In genomic region chr20:11101696-11102095, GRCh38 we compare ENCODE assay signal across 26 cellular contexts.
"Had no signal": no experiment of that assay in that cellular context is flagged by ENCODE, and none has a peak within 500 bp of the region (broad histone marks: within the 10 kb centered on the region; RNA-seq: fewer than 3 reads in every experiment).

No MANE protein-coding gene starts in this region.

- H3K27ac Mint-ChIP-seq: effector memory CD8-positive, alpha-beta T cell; memory B cell; mesothelial cell of epicardium; naive B cell; natural killer cell treated with Interleukin-12 subunit alpha and Interleukin-12 subunit beta and Interleukin-15 and Interleukin-18, amount 100 ng/mL, for 72 hours; progenitor cell of endocrine pancreas; stimulated activated memory B cell treated with anti-CD40 and anti-IgM and Interleukin-4, amounts not matched to agents 10 μg/mL and 1 μg/mL and 100 μg/mL, for 72 hours; type B pancreatic cell had no signal

- H3K9ac ChIP-seq: parathyroid adenoma had no signal

- H2AFZ ChIP-seq: parathyroid adenoma had no signal

- H3K36me3 Mint-ChIP-seq: memory B cell; mesothelial cell of epicardium; naive B cell; natural killer cell treated with Interleukin-12 subunit alpha and Interleukin-12 subunit beta and Interleukin-15 and Interleukin-18, amount 100 ng/mL, for 72 hours; stimulated activated memory B cell treated with anti-CD40 and anti-IgM and Interleukin-4, amounts not matched to agents 10 μg/mL and 1 μg/mL and 100 μg/mL, for 72 hours; type B pancreatic cell had no signal

- H3K9me3 Mint-ChIP-seq: type B pancreatic cell had no signal

- ATAC-seq: effector memory CD8-positive, alpha-beta T cell; gastrocnemius medialis; left ventricle myocardium superior; mucosa of descending colon; natural killer cell treated with Interleukin-12 subunit alpha and Interleukin-12 subunit beta and Interleukin-15 and Interleukin-18, amount 100 ng/mL, for 72 hours; stimulated activated memory B cell treated with anti-CD40 and anti-IgM and Interleukin-4, amounts not matched to agents 10 μg/mL and 1 μg/mL and 100 μg/mL, for 72 hours; stimulated activated naive CD8-positive, alpha-beta T cell treated with anti-CD3 and anti-CD28 coated beads, Interleukin-15, Interleukin-2, amounts not matched to agents 100 U/mL and 50 U/mL, for 24 hours had no signal

- H3K4me3 Mint-ChIP-seq: effector memory CD8-positive, alpha-beta T cell; memory B cell; mesothelial cell of epicardium; naive B cell; natural killer cell treated with Interleukin-12 subunit alpha and Interleukin-12 subunit beta and Interleukin-15 and Interleukin-18, amount 100 ng/mL, for 72 hours; neural crest cell; stimulated activated memory B cell treated with anti-CD40 and anti-IgM and Interleukin-4, amounts not matched to agents 10 μg/mL and 1 μg/mL and 100 μg/mL, for 72 hours; type B pancreatic cell had no signal

- H3K36me3 ChIP-seq: gastrocnemius medialis, lower lobe of right lung, neutrophil, right atrium auricular region, sigmoid colon, spleen, tibial artery had no signal

- DNase-seq: effector memory CD8-positive, alpha-beta T cell; gastrocnemius medialis; head of caudate nucleus; left ventricle myocardium superior; lower lobe of right lung; mucosa of descending colon; naive B cell; sigmoid colon; spleen; stimulated activated CD4-positive, alpha-beta T cell treated with anti-CD3 and anti-CD28 coated beads, Interleukin-4, amount 100 ng/mL, for 4 hours; stimulated activated naive CD8-positive, alpha-beta T cell treated with anti-CD3 and anti-CD28 coated beads, Interleukin-15, Interleukin-2, amounts not matched to agents 100 U/mL and 50 U/mL, for 24 hours; substantia nigra; testis; tibial artery had no signal

- H3K27me3 ChIP-seq: gastrocnemius medialis, neutrophil, right atrium auricular region, sigmoid colon, spleen, testis, tibial artery had no signal

- H3K4me1 Mint-ChIP-seq: memory B cell; mesothelial cell of epicardium; naive B cell; neural crest cell; stimulated activated memory B cell treated with anti-CD40 and anti-IgM and Interleukin-4, amounts not matched to agents 10 μg/mL and 1 μg/mL and 100 μg/mL, for 72 hours had no signal

- H3K27ac ChIP-seq: coronary artery, gastrocnemius medialis, lower lobe of right lung, neutrophil, parathyroid adenoma, right atrium auricular region, sigmoid colon, spleen, testis, tibial artery had no signal

- H3K9me3 ChIP-seq: gastrocnemius medialis, lower lobe of right lung, mucosa of descending colon, neutrophil, right atrium auricular region, sigmoid colon, spleen, testis, tibial artery had no signal

- FAIRE-seq: endometrium had no signal

- H3K4me1 ChIP-seq: gastrocnemius medialis, lower lobe of right lung, parathyroid adenoma, right atrium auricular region, sigmoid colon, spleen, testis, tibial artery had no signal

- H3K79me2 ChIP-seq: parathyroid adenoma had no signal

- H3K27me3 Mint-ChIP-seq: effector memory CD8-positive, alpha-beta T cell; memory B cell; naive B cell; natural killer cell treated with Interleukin-12 subunit alpha and Interleukin-12 subunit beta and Interleukin-15 and Interleukin-18, amount 100 ng/mL, for 72 hours; stimulated activated memory B cell treated with anti-CD40 and anti-IgM and Interleukin-4, amounts not matched to agents 10 μg/mL and 1 μg/mL and 100 μg/mL, for 72 hours had no signal

- H3K4me3 ChIP-seq: coronary artery, gastrocnemius medialis, lower lobe of right lung, mucosa of descending colon, right atrium auricular region, sigmoid colon, spleen, testis, tibial artery had no signal
